In genomic region chr1:7101187-7101586, GRCh38 we compare ENCODE assay signal across 1 cellular context.
TF ChIP-seq lines count a peak whose summit lies in the region.

No MANE protein-coding gene starts in this region.

TF ChIP-seq in IMR-90, 13 proteins besides CTCF, POLR2A, EP300 and RAD21:
- TF ChIP-seq USF2 (IDR thresholded peaks at IDR 0.05; ENCODE audit: low read depth, low read length), result no peak
- no peak for TF ChIP-seq BHLHE40 (IDR thresholded peaks at IDR 0.05; ENCODE audit: low read depth, low read length)
- TF ChIP-seq CEBPB (IDR thresholded peaks at IDR 0.05; ENCODE audit: low read depth, low read length), result no peak
- TF ChIP-seq ELK1 (IDR thresholded peaks at IDR 0.05; ENCODE audit: borderline replicate concordance, low read depth, low read length), result no peak
- TF ChIP-seq RFX5 (IDR thresholded peaks at IDR 0.05; ENCODE audit: low read depth, low read length), result no peak
- TF ChIP-seq RCOR1 (IDR thresholded peaks at IDR 0.05; ENCODE audit: insufficient replicate concordance, low read length), result no peak
- no peak for TF ChIP-seq MAFK (IDR thresholded peaks at IDR 0.05; ENCODE audit: low read depth, low read length)
- no peak for TF ChIP-seq MAZ (IDR thresholded peaks at IDR 0.05; ENCODE audit: borderline replicate concordance, low read depth, low read length)
- no peak for TF ChIP-seq FOS (IDR thresholded peaks at IDR 0.05; ENCODE audit: low read depth, low read length)
- no peak for TF ChIP-seq CHD1 (IDR thresholded peaks at IDR 0.05; ENCODE audit: low read depth, low read length)
- no peak for TF ChIP-seq SMC3 (IDR thresholded peaks at IDR 0.05; ENCODE audit: low read depth, low read length)
- no peak for TF ChIP-seq NFE2L2 (IDR thresholded peaks at IDR 0.05; ENCODE audit: low read depth, low read length)
- no peak for TF ChIP-seq MXI1 (IDR thresholded peaks at IDR 0.05; ENCODE audit: borderline replicate concordance, low read depth, low read length)
